Comparison of ENCODE assay signal across 12 cellular contexts in genomic region chr16:68993885-68994284, GRCh38.
DNase-seq lines count a peak whose midpoint lies in the region; ATAC-seq and TF ChIP-seq lines count a peak whose summit lies in the region.
"Had no signal": no experiment of that assay in that cellular context is flagged by ENCODE, and none has a peak within 500 bp of the region (broad histone marks: within the 10 kb centered on the region; RNA-seq: fewer than 3 reads in every experiment).

No MANE protein-coding gene starts in this region.

- H3K9me3 ChIP-seq in OCI-LY3 (ENCODE audit: insufficient read depth, low read length) (no peaks in the 10 kb centered on the region), osteoblast (ENCODE audit: low read depth, low read length) (no peaks in the 10 kb centered on the region)

- H3K4me1 ChIP-seq in OCI-LY3 (ENCODE audit: low read length) (peaks cover 18% of the 10 kb centered on the region), osteoblast (ENCODE audit: insufficient read depth, low read length) (peaks cover 38% of the 10 kb centered on the region)

- no peaks in the 10 kb centered on the region for H3K27me3 ChIP-seq in OCI-LY3 (ENCODE audit: low read depth, low read length)
- no peaks in the 10 kb centered on the region for H3K27me3 ChIP-seq in osteoblast (ENCODE audit: insufficient read depth, low read length)

- H3K27ac ChIP-seq in OCI-LY3 (ENCODE audit: low read length) (no peak overlapping the region), osteoblast (ENCODE audit: low read depth, low read length) (peak overlapping the region; percentile 89)

- DNase-seq in EH (ENCODE audit: low read depth) (peak; percentile 91), osteoblast (ENCODE audit: insufficient read length, low spot score, missing footprints) (peak; percentile 82), NCI-H1092 (lab: John Stamatoyannopoulos, UW) (no peak), NCI-H1092 treated with DMSO at 0.1 percent for 48 hours (lab: John Stamatoyannopoulos, UW) (no peak)
- no peak for DNase-seq in central memory CD4-positive, alpha-beta T cell
- no peak for DNase-seq in stimulated activated CD8-positive, alpha-beta memory T cell treated with anti-CD3 and anti-CD28 coated beads, Interleukin-4, amount 100 ng/mL, for 48 hours
- DNase-seq: activated naive CD4-positive, alpha-beta T cell treated with anti-CD3 and anti-CD28 coated beads, Interleukin-2, amount 50 U/mL, for 16 hours; GDM1; NCI-H2227 treated with DMSO at 0.1 percent for 48 hours; posterior cingulate gyrus had no signal

- H4K20me1 ChIP-seq in OCI-LY3 (ENCODE audit: insufficient read depth, low read length) (no peaks in the 10 kb centered on the region), osteoblast (ENCODE audit: insufficient read depth, low read length) (no peaks in the 10 kb centered on the region)

- 0 out of 2 replicates have a peak overlapping the region, but pooled peaks have one; percentile 11 for H3K4me3 ChIP-seq in OCI-LY3 (ENCODE audit: low read length)
- H3K4me3 ChIP-seq in osteoblast (ENCODE audit: insufficient read depth, low read length), result peak overlapping the region; percentile 6

- TF ChIP-seq CTCF in OCI-LY3 (IDR thresholded peaks at IDR 0.05; ENCODE audit: low read depth, low read length), result no peak
- TF ChIP-seq CTCF in osteoblast (IDR thresholded peaks at IDR 0.05; ENCODE audit: extremely low read depth, low read depth, low read length), result no peak

- H3K36me3 ChIP-seq in OCI-LY3 (replicated peaks; ENCODE audit: low read depth, low read length) (peaks cover 6% of the 10 kb centered on the region), osteoblast (ENCODE audit: insufficient read depth, low read length) (no peaks in the 10 kb centered on the region)

- ATAC-seq in esophagus mucosa, result peak; percentile 59

- no peak overlapping the region for H3K9ac ChIP-seq in OCI-LY3 (ENCODE audit: low read length)

- no peaks in the 10 kb centered on the region for H3K79me2 ChIP-seq in OCI-LY3 (ENCODE audit: low read length)
- H3K79me2 ChIP-seq in osteoblast (ENCODE audit: insufficient read depth, low read length), result no peaks in the 10 kb centered on the region

- H3K4me2 ChIP-seq in OCI-LY3 (ENCODE audit: low read length) (peak overlapping the region; percentile 54), osteoblast (ENCODE audit: insufficient read depth, low read length) (peak overlapping the region; percentile 71)

- H2AFZ ChIP-seq in OCI-LY3 (ENCODE audit: low read depth, low read length), result no peak overlapping the region
- H2AFZ ChIP-seq in osteoblast (ENCODE audit: low read length), result no peak overlapping the region

Comparison
In these comparisons a context has a peak if more than half of its experiments do, and no peak if none do; other contexts are left out.
1. DNase-seq: peak in EH (single experiment) and osteoblast (single experiment); none in NCI-H1092 (single experiment), NCI-H1092 treated with DMSO at 0.1 percent for 48 hours (single experiment), central memory CD4-positive, alpha-beta T cell (single experiment) and stimulated activated CD8-positive, alpha-beta memory T cell treated with anti-CD3 and anti-CD28 coated beads, Interleukin-4, amount 100 ng/mL, for 48 hours (single experiment).